Comparison of ENCODE assay signal across 8 cellular contexts in genomic region chr10:63166742-63167258, GRCh38. TPM values are rescaled to one million over a fixed set of nuclear protein-coding genes. Genes with fewer than 3 reads are reported as not detected.
DNase-seq lines count a peak whose midpoint lies in the region; ATAC-seq and TF ChIP-seq lines count a peak whose summit lies in the region.

No MANE protein-coding gene starts in this region.

- H3K4me1 ChIP-seq in Loucy (ENCODE audit: insufficient read depth, low read length, poor library complexity, severe bottlenecking): no peaks in the 10 kb centered on the region
- no peaks in the 10 kb centered on the region for H3K4me1 ChIP-seq in mucosa of descending colon (ENCODE audit: low read depth)

- peaks cover 23% of the 10 kb centered on the region for H3K4me1 Mint-ChIP-seq in activated CD4-positive, alpha-beta memory T cell treated with anti-CD3 and anti-CD28 coated beads for 36 hours (ENCODE audit: low read depth)

- POLR2A ChIA-PET in activated CD4-positive, alpha-beta memory T cell treated with anti-CD3 and anti-CD28 coated beads for 36 hours (lab: Charles Lee): interaction anchor here (0.5 kb wide), 1 partner anchor 177 kb away, joined by 3 read pairs; no protein-coding TSS in a partner anchor

- H3K4me3 Mint-ChIP-seq in activated CD4-positive, alpha-beta memory T cell treated with anti-CD3 and anti-CD28 coated beads for 36 hours: no peak overlapping the region

- peak; percentile 86 for TF ChIP-seq CTCF in Loucy (conservative IDR thresholded peaks at IDR 0.05; ENCODE audit: low read length)
- TF ChIP-seq CTCF in mucosa of descending colon (IDR thresholded peaks at IDR 0.05): peak; percentile 42

- no peaks in the 10 kb centered on the region for H3K79me2 ChIP-seq in Loucy (ENCODE audit: insufficient read depth, low read length)

- no peak overlapping the region for H3K27ac Mint-ChIP-seq in activated CD4-positive, alpha-beta memory T cell treated with anti-CD3 and anti-CD28 coated beads for 36 hours

- H4K20me1 ChIP-seq in Loucy (ENCODE audit: insufficient read depth, low read length, poor library complexity, severe bottlenecking): no peaks in the 10 kb centered on the region

- no peaks in the 10 kb centered on the region for H3K27me3 Mint-ChIP-seq in activated CD4-positive, alpha-beta memory T cell treated with anti-CD3 and anti-CD28 coated beads for 36 hours

- CTCF ChIA-PET in activated CD4-positive, alpha-beta memory T cell treated with anti-CD3 and anti-CD28 coated beads for 36 hours (lab: Charles Lee): interaction anchor here (0.6 to 9.6 kb wide), 69 partner anchors 10 to 809 kb away, joined by 3 to 319 read pairs (median 4); partner anchors contain the start of genes EGR2 and NRBF2

- H2AFZ ChIP-seq in Loucy (ENCODE audit: low read length): no peak overlapping the region

- H3K4me2 ChIP-seq in Loucy (ENCODE audit: low read depth, low read length, poor library complexity, severe bottlenecking): no peak overlapping the region

- H3K36me3 Mint-ChIP-seq in activated CD4-positive, alpha-beta memory T cell treated with anti-CD3 and anti-CD28 coated beads for 36 hours: peaks cover 23% of the 10 kb centered on the region

- no peaks in the 10 kb centered on the region for H3K9me3 Mint-ChIP-seq in activated CD4-positive, alpha-beta memory T cell treated with anti-CD3 and anti-CD28 coated beads for 36 hours

- H3F3A ChIP-seq in Loucy (ENCODE audit: low read depth): no peaks in the 10 kb centered on the region

- ATAC-seq in GM19455 (IDR thresholded peaks at IDR 0.05; ENCODE audit: unreplicated experiment) (peak; percentile 67), mucosa of descending colon (peak; percentile 86)

- H3K36me3 ChIP-seq in Loucy (ENCODE audit: insufficient read depth, low read length) (peaks cover 44% of the 10 kb centered on the region; the same call in 1 of the 2 replicates), SK-N-MC (ENCODE audit: insufficient read depth, low read length) (no peaks in the 10 kb centered on the region; the same call in 1 of the 2 replicates), mucosa of descending colon (ENCODE audit: low read depth) (no peaks in the 10 kb centered on the region)

- H3K9me3 ChIP-seq in Loucy (ENCODE audit: insufficient read depth, low read depth, low read length) (no peaks in the 10 kb centered on the region), SK-N-MC (ENCODE audit: low read depth, low read length) (no peaks in the 10 kb centered on the region), mucosa of descending colon (no peaks in the 10 kb centered on the region)

- no peaks in the 10 kb centered on the region for H3K9me2 ChIP-seq in Loucy (replicated peaks; ENCODE audit: low read depth, low read length)

- no peak overlapping the region for H3K9ac ChIP-seq in Loucy (ENCODE audit: low read depth, low read length, poor library complexity, severe bottlenecking)
- no peak overlapping the region for H3K9ac ChIP-seq in SK-N-MC (ENCODE audit: insufficient read length)

- H3K27me3 ChIP-seq in Loucy (ENCODE audit: insufficient read depth, low read length, poor library complexity, severe bottlenecking): no peaks in the 10 kb centered on the region

- intact Hi-C loops in mucosa of descending colon (cut with DNase I, micrococcal nuclease): loop anchor here (5.0 to 10.0 kb wide), 2 partner anchors 556 to 558 kb away; no protein-coding TSS in a partner anchor
- intact Hi-C loops in activated CD4-positive, alpha-beta memory T cell treated with anti-CD3 and anti-CD28 coated beads for 36 hours (cut with micrococcal nuclease): loop anchor here (1.0 to 2.0 kb wide), 3 partner anchors 463 to 600 kb away; no protein-coding TSS in a partner anchor

- no peak overlapping the region for H3K4me3 ChIP-seq in Loucy (ENCODE audit: low read length, poor library complexity, severe bottlenecking)
- no peak overlapping the region for H3K4me3 ChIP-seq in SK-N-MC
- H3K4me3 ChIP-seq in mucosa of descending colon: no peak overlapping the region

- no peak overlapping the region for H3K27ac ChIP-seq in SK-N-MC
- no peak overlapping the region for H3K27ac ChIP-seq in epithelial cell of prostate

- DNase-seq in DMS153 treated with DMSO at 0.1 percent for 48 hours (lab: John Stamatoyannopoulos, UW; ENCODE audit: unreplicated experiment) (peak; percentile 41), SK-N-MC (ENCODE audit: low read depth, low spot score) (peak; percentile 50), epithelial cell of prostate (ENCODE audit: low read depth, low spot score) (peak; percentile 10), mucosa of descending colon (no peak)
- no peak for DNase-seq in activated CD4-positive, alpha-beta memory T cell treated with anti-CD3 and anti-CD28 coated beads for 36 hours
- DNase-seq in activated CD4-positive, alpha-beta T cell treated with anti-CD3 and anti-CD28 coated beads for 1 hour: no peak

RNA-seq across cellular contexts. Expression of gene NRBF2, which starts 33.7 kb away (rescaled TPM):
- 10 to 100 TPM; 19.9 to 25.4 (median 24.6) TPM for total RNA-seq in mucosa of descending colon
- 10 to 100 TPM; 21.3 to 21.7 TPM for total RNA-seq in activated CD4-positive, alpha-beta memory T cell treated with anti-CD3 and anti-CD28 coated beads for 36 hours

Comparison
In these comparisons a context has a peak if more than half of its experiments do, and no peak if none do; other contexts are left out.
1. DNase-seq: peak in DMS153 treated with DMSO at 0.1 percent for 48 hours (single experiment), SK-N-MC (single experiment) and epithelial cell of prostate (single experiment); none in mucosa of descending colon (0 of 3), activated CD4-positive, alpha-beta memory T cell treated with anti-CD3 and anti-CD28 coated beads for 36 hours (single experiment) and activated CD4-positive, alpha-beta T cell treated with anti-CD3 and anti-CD28 coated beads for 1 hour (single experiment).